Comparison of ENCODE assay signal across 26 cellular contexts in the genomic region with DNA sequence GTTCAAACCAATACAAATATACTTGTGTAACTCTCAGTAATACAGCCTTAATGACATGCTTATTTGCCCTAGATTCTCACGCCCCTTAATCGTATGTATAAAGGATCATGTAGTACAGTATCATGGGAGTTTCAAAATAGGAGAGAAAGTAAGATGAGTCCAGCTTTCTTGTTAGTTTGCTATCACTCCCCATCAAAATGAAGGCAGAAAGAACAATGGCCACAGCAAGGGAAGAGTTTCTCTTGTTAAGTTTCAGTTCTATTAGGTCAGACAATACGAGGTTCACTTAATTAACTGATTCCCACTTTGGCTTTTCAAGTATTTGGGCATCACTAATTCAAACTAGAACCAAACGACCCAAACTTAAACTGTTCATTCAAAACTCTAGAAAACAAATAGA. TPM values are rescaled to one million over a fixed set of nuclear protein-coding genes. Genes with fewer than 3 reads are reported as not detected.
A peak's percentile ranks its signal among the peaks of the same experiment; 100 is the strongest.
DNase-seq lines count a peak whose midpoint lies in the region; ATAC-seq, FAIRE-seq and TF ChIP-seq lines count a peak whose summit lies in the region.
"Had no signal": no experiment of that assay in that cellular context is flagged by ENCODE, and none has a peak within 500 bp of the region (broad histone marks: within the 10 kb centered on the region; RNA-seq: fewer than 3 reads in every experiment).

No MANE protein-coding gene starts in this region.

- no peak overlapping the region for H3K27ac ChIP-seq in small intestine (ENCODE audit: low read depth in 1 of 2, low read length in 1 of 2)
- H3K27ac ChIP-seq: C4-2B, esophagus squamous epithelium, prostate gland, vagina, WERI-Rb-1 had no signal

- peaks cover 30% of the 10 kb centered on the region for H3K4me1 Mint-ChIP-seq in Caco-2 (ENCODE audit: low read depth, unreplicated experiment)
- peaks cover 9% of the 10 kb centered on the region for H3K4me1 Mint-ChIP-seq in activated T-helper 17 cell treated with anti-CD3 and anti-CD28 coated beads, Interleukin-2, amount 50 U/mL, for 72 hours

- H3K9me3 Mint-ChIP-seq in Caco-2 (ENCODE audit: unreplicated experiment) = no peaks in the 10 kb centered on the region
- no peaks in the 10 kb centered on the region for H3K9me3 Mint-ChIP-seq in activated T-helper 17 cell treated with anti-CD3 and anti-CD28 coated beads, Interleukin-2, amount 50 U/mL, for 72 hours
- H3K9me3 Mint-ChIP-seq: endodermal cell; GM23338; neural crest cell; T-helper 2 cell treated with Interferon-gamma antibody and Interleukin-4, amounts not matched to agents 5 μg/mL and 100 μg/mL, for 36 hours had no signal

- peak overlapping the region; percentile 74 for H3K4me3 Mint-ChIP-seq in Caco-2 (ENCODE audit: unreplicated experiment)
- peak overlapping the region; percentile 83 for H3K4me3 Mint-ChIP-seq in activated T-helper 17 cell treated with anti-CD3 and anti-CD28 coated beads, Interleukin-2, amount 50 U/mL, for 72 hours
- H3K4me3 Mint-ChIP-seq: endodermal cell; GM23338; T-helper 2 cell treated with Interferon-gamma antibody and Interleukin-4, amounts not matched to agents 5 μg/mL and 100 μg/mL, for 36 hours had no signal

- H3K36me3 ChIP-seq in Caco-2 (ENCODE audit: control insufficient read depth, insufficient read depth, low read length) (no peaks in the 10 kb centered on the region; the same call in 1 of the 2 replicates), small intestine (ENCODE audit: control insufficient read depth in 2 of 2, insufficient read depth in 2 of 2, low read length in 2 of 2) (peaks cover 3 to 6% of the 10 kb centered on the region in 2 donors)
- H3K36me3 ChIP-seq: prostate gland had no signal

- CTCF ChIA-PET in Caco-2 (lab: Charles Lee) = no interaction called here

- POLR2A ChIA-PET in Caco-2 (lab: Charles Lee) = interaction anchor here (0.7 kb wide), 1 partner anchor 183 kb away, joined by 7 read pairs; no protein-coding TSS in a partner anchor

- no peaks in the 10 kb centered on the region for H3K27me3 Mint-ChIP-seq in Caco-2 (ENCODE audit: insufficient read depth, unreplicated experiment)
- H3K27me3 Mint-ChIP-seq in activated T-helper 17 cell treated with anti-CD3 and anti-CD28 coated beads, Interleukin-2, amount 50 U/mL, for 72 hours = no peaks in the 10 kb centered on the region

- no peaks in the 10 kb centered on the region for H3K9me3 ChIP-seq in Caco-2
- no peaks in the 10 kb centered on the region for H3K9me3 ChIP-seq in small intestine (ENCODE audit: control insufficient read depth, low read depth)
- H3K9me3 ChIP-seq: esophagus squamous epithelium, mucosa of descending colon, prostate gland, vagina had no signal

- H3K4me3 ChIP-seq in Caco-2 (ENCODE audit: low read depth, low read length) = no peak overlapping the region
- H3K4me3 ChIP-seq in small intestine (ENCODE audit: low read depth in 1 of 2, low read length in 2 of 2) = no peak overlapping the region
- H3K4me3 ChIP-seq: esophagus squamous epithelium, GM23338, mucosa of descending colon, prostate gland, vagina had no signal

- DNase-seq in Caco-2 (no peak), inferior parietal cortex (ENCODE audit: extremely low spot score) (peak; percentile 30), small intestine (peak; percentile 5), iPS-NIHi7 (ENCODE audit: extremely low spot score) (no peak), KG1 (lab: John Stamatoyannopoulos, UW) (no peak)
- no peak for DNase-seq in activated CD4-positive, alpha-beta T cell treated with anti-CD3 and anti-CD28 coated beads for 4 hours
- DNase-seq: activated CD8-positive, alpha-beta memory T cell treated with anti-CD3 and anti-CD28 coated beads, Interleukin-2, amount 50 U/mL, for 4 hours; activated effector memory CD4-positive, alpha-beta T cell treated with anti-CD3 and anti-CD28 coated beads, Interleukin-2, amount 50 U/mL, for 16 hours; DMS 273 treated with DMSO at 0.1 percent for 48 hours; endodermal cell; esophagus squamous epithelium; islet precursor cell; KBM-7; mucosa of descending colon; NCI-H1436; NCI-H446; NCI-H82; WERI-Rb-1 had no signal

- intact Hi-C loops in Caco-2 (cut with micrococcal nuclease; ENCODE audit: unreplicated experiment) = no loop called here

- H3K36me3 Mint-ChIP-seq in Caco-2 (ENCODE audit: insufficient read depth, unreplicated experiment) = peaks cover 56% of the 10 kb centered on the region
- peaks cover 6% of the 10 kb centered on the region for H3K36me3 Mint-ChIP-seq in activated T-helper 17 cell treated with anti-CD3 and anti-CD28 coated beads, Interleukin-2, amount 50 U/mL, for 72 hours (ENCODE audit: low read depth)

- no peak for TF ChIP-seq CTCF in Caco-2 (IDR thresholded peaks at IDR 0.05; ENCODE audit: insufficient read depth in 1 of 2, low read depth in 1 of 2, low read length in 1 of 2, severe bottlenecking in 1 of 2, unreplicated experiment in 1 of 2)

- BruUV-seq in Caco-2 (replicated peaks; lab: Mats Ljungman, UMichigan) = no TSS peak

- no peaks in the 10 kb centered on the region for H3K27me3 ChIP-seq in Caco-2 (replicated peaks; ENCODE audit: control insufficient read depth, insufficient read depth, low read length)
- no peaks in the 10 kb centered on the region for H3K27me3 ChIP-seq in small intestine (ENCODE audit: control insufficient read depth in 2 of 2, insufficient read depth in 2 of 2, low read length in 2 of 2)
- H3K27me3 ChIP-seq: esophagus squamous epithelium, vagina had no signal

- ATAC-seq in activated T-helper 17 cell treated with anti-CD3 and anti-CD28 coated beads, Interleukin-2, amount 50 U/mL, for 72 hours (replicated peaks) = no peak
- ATAC-seq in GM19328 (IDR thresholded peaks at IDR 0.05; ENCODE audit: unreplicated experiment) = no peak
- ATAC-seq: GM23338, mucosa of descending colon had no signal

- H3K4me1 ChIP-seq in Caco-2 (peaks cover 55% of the 10 kb centered on the region), small intestine (ENCODE audit: control insufficient read depth in 2 of 2, insufficient read depth in 1 of 2, low read depth in 1 of 2, low read length in 1 of 2) (no peaks in the 10 kb centered on the region)

- H3K27ac Mint-ChIP-seq in Caco-2 (ENCODE audit: unreplicated experiment) = peak overlapping the region; percentile 85
- H3K27ac Mint-ChIP-seq in activated T-helper 17 cell treated with anti-CD3 and anti-CD28 coated beads, Interleukin-2, amount 50 U/mL, for 72 hours = no peak overlapping the region
- H3K27ac Mint-ChIP-seq: endodermal cell, GM23338 had no signal

- no peak for FAIRE-seq in small intestine (lab: Jason Lieb, UNC)

- WGBS in small intestine, 3 donors = 56 to 65% (median 61%) methylated on average over 4 of the region's 4 CpGs

RNA-seq across cellular contexts. Expression of gene CDC14B, which starts 55.4 kb away (rescaled TPM):
- total RNA-seq in Caco-2 (2022) = 81.4 and 82.3 TPM in 2 replicates
- 1 to 10 TPM; 2.4 to 6.5 TPM for total RNA-seq in activated T-helper 17 cell treated with anti-CD3 and anti-CD28 coated beads, Interleukin-2, amount 50 U/mL, for 72 hours
- polyA plus RNA-seq in small intestine = 10 to 100 TPM in 2 of 3 donors, 1 to 10 TPM in 1; 8.5 to 17.4 (median 10.8) TPM

Comparison
In these comparisons a context has a peak if more than half of its experiments do, and no peak if none do; other contexts are left out.
1. DNase-seq: peak in inferior parietal cortex (single experiment) and small intestine (single experiment); none in Caco-2 (0 of 2), iPS-NIHi7 (single experiment), KG1 (single experiment) and activated CD4-positive, alpha-beta T cell treated with anti-CD3 and anti-CD28 coated beads for 4 hours (0 of 2).
2. RNA of gene CDC14B, which starts 55.4 kb away (total RNA-seq): 81.4 to 82.3 TPM in Caco-2; 2.4 to 6.5 TPM in activated T-helper 17 cell treated with anti-CD3 and anti-CD28 coated beads, Interleukin-2, amount 50 U/mL, for 72 hours; every median in the first group is over 10 times any median in the second.